20 cellular contexts compared by ENCODE assay signal in genomic region chr2:98571796-98572195, GRCh38. TPM values are rescaled to one million over a fixed set of nuclear protein-coding genes. Genes with fewer than 3 reads are reported as not detected.
DNase-seq lines count a peak whose midpoint lies in the region; ATAC-seq lines count a peak whose summit lies in the region.
"Had no signal": no experiment of that assay in that cellular context is flagged by ENCODE, and none has a peak within 500 bp of the region (broad histone marks: within the 10 kb centered on the region; RNA-seq: fewer than 3 reads in every experiment).

No MANE protein-coding gene starts in this region.

- no peak for ATAC-seq in activated T-helper 17 cell treated with anti-CD3 and anti-CD28 coated beads, Interleukin-2, amount 50 U/mL, for 72 hours (replicated peaks)
- ATAC-seq: A549, GM23338, HCT116 had no signal

- no peak overlapping the region for H3K4me3 Mint-ChIP-seq in activated naive CD4-positive, alpha-beta T cell treated with anti-CD3 and anti-CD28 coated beads, Interleukin-2, amount 10 ng/mL, durations not matched to agents 7 days and 5 days
- no peak overlapping the region for H3K4me3 Mint-ChIP-seq in activated T-helper 17 cell treated with anti-CD3 and anti-CD28 coated beads, Interleukin-2, amount 50 U/mL, for 72 hours
- H3K4me3 Mint-ChIP-seq: CD14-positive monocyte; CD4-positive, alpha-beta T cell; GM23338; H9 had no signal

- peak; percentile 19 for DNase-seq in activated naive CD4-positive, alpha-beta T cell treated with anti-CD3 and anti-CD28 coated beads, Interleukin-2, amount 10 ng/mL, durations not matched to agents 7 days and 5 days
- DNase-seq in activated naive CD4-positive, alpha-beta T cell treated with anti-CD3 and anti-CD28 coated beads, Interleukin-2, amount 50 U/mL, for 16 hours: no peak
- peak; percentile 55 for DNase-seq in mesenteric fat pad (ENCODE audit: low spot score)
- DNase-seq in activated CD4-positive, alpha-beta T cell treated with anti-CD3 and anti-CD28 coated beads, Interleukin-2, amount 50 U/mL, for 48 hours: no peak
- DNase-seq in NCI-H226: no peak
- DNase-seq: 8988T; ACHN; AML-193; BE2C; CD4-positive, alpha-beta T cell; CD8-positive, alpha-beta memory T cell; DMS53; DMS79 treated with DMSO at 0.1 percent for 48 hours; GF-D8; H9 had no signal

- H3K27me3 Mint-ChIP-seq in activated naive CD4-positive, alpha-beta T cell treated with anti-CD3 and anti-CD28 coated beads, Interleukin-2, amount 10 ng/mL, durations not matched to agents 7 days and 5 days: no peaks in the 10 kb centered on the region
- no peaks in the 10 kb centered on the region for H3K27me3 Mint-ChIP-seq in activated T-helper 17 cell treated with anti-CD3 and anti-CD28 coated beads, Interleukin-2, amount 50 U/mL, for 72 hours
- H3K27me3 Mint-ChIP-seq: CD4-positive, alpha-beta T cell; CD8-positive, alpha-beta memory T cell had no signal

- no peaks in the 10 kb centered on the region for H3K9me3 Mint-ChIP-seq in activated naive CD4-positive, alpha-beta T cell treated with anti-CD3 and anti-CD28 coated beads, Interleukin-2, amount 10 ng/mL, durations not matched to agents 7 days and 5 days
- no peaks in the 10 kb centered on the region for H3K9me3 Mint-ChIP-seq in activated T-helper 17 cell treated with anti-CD3 and anti-CD28 coated beads, Interleukin-2, amount 50 U/mL, for 72 hours
- H3K9me3 Mint-ChIP-seq: CD14-positive monocyte; CD4-positive, alpha-beta T cell; CD8-positive, alpha-beta memory T cell; GM23338; H9 had no signal

- no peak overlapping the region for H3K27ac Mint-ChIP-seq in activated naive CD4-positive, alpha-beta T cell treated with anti-CD3 and anti-CD28 coated beads, Interleukin-2, amount 10 ng/mL, durations not matched to agents 7 days and 5 days
- peak overlapping the region; percentile 58 for H3K27ac Mint-ChIP-seq in activated T-helper 17 cell treated with anti-CD3 and anti-CD28 coated beads, Interleukin-2, amount 50 U/mL, for 72 hours
- H3K27ac Mint-ChIP-seq: CD4-positive, alpha-beta T cell; GM23338 had no signal

- CTCF ChIA-PET in activated naive CD4-positive, alpha-beta T cell treated with anti-CD3 and anti-CD28 coated beads, Interleukin-2, amount 10 ng/mL, durations not matched to agents 7 days and 5 days (lab: Charles Lee): no interaction called here

- no peaks in the 10 kb centered on the region for H3K4me1 Mint-ChIP-seq in activated naive CD4-positive, alpha-beta T cell treated with anti-CD3 and anti-CD28 coated beads, Interleukin-2, amount 10 ng/mL, durations not matched to agents 7 days and 5 days
- peaks cover 5% of the 10 kb centered on the region for H3K4me1 Mint-ChIP-seq in activated T-helper 17 cell treated with anti-CD3 and anti-CD28 coated beads, Interleukin-2, amount 50 U/mL, for 72 hours
- H3K4me1 Mint-ChIP-seq: CD14-positive monocyte; CD8-positive, alpha-beta memory T cell; GM23338; H9 had no signal

- H3K36me3 Mint-ChIP-seq in activated naive CD4-positive, alpha-beta T cell treated with anti-CD3 and anti-CD28 coated beads, Interleukin-2, amount 10 ng/mL, durations not matched to agents 7 days and 5 days: peaks cover 78% of the 10 kb centered on the region
- peaks cover 86% of the 10 kb centered on the region for H3K36me3 Mint-ChIP-seq in activated T-helper 17 cell treated with anti-CD3 and anti-CD28 coated beads, Interleukin-2, amount 50 U/mL, for 72 hours (ENCODE audit: low read depth)

RNA-seq across cellular contexts. Expression of gene COA5, which starts 36.5 kb away (rescaled TPM):
- total RNA-seq in activated T-helper 17 cell treated with anti-CD3 and anti-CD28 coated beads, Interleukin-2, amount 50 U/mL, for 72 hours: 10 to 100 TPM; 22.9 to 25.2 TPM
- 18.0 TPM for total RNA-seq in mesenteric fat pad

RNA-seq across cellular contexts. Expression of gene UNC50, which starts 36.6 kb away (rescaled TPM):
- total RNA-seq in activated T-helper 17 cell treated with anti-CD3 and anti-CD28 coated beads, Interleukin-2, amount 50 U/mL, for 72 hours: 10 to 100 TPM; 19.5 to 26.0 TPM
- total RNA-seq in mesenteric fat pad: 46.6 TPM

Comparison
In these comparisons a context has a peak if more than half of its experiments do, and no peak if none do; other contexts are left out.
1. DNase-seq: peak in activated naive CD4-positive, alpha-beta T cell treated with anti-CD3 and anti-CD28 coated beads, Interleukin-2, amount 10 ng/mL, durations not matched to agents 7 days and 5 days (single experiment) and mesenteric fat pad (single experiment); none in activated naive CD4-positive, alpha-beta T cell treated with anti-CD3 and anti-CD28 coated beads, Interleukin-2, amount 50 U/mL, for 16 hours (single experiment), activated CD4-positive, alpha-beta T cell treated with anti-CD3 and anti-CD28 coated beads, Interleukin-2, amount 50 U/mL, for 48 hours (0 of 2) and NCI-H226 (single experiment).